7 cellular contexts compared by ENCODE assay signal in genomic region chr22:36252754-36253522, GRCh38. TPM values are rescaled to one million over a fixed set of nuclear protein-coding genes. Genes with fewer than 3 reads are reported as not detected.
DNase-seq lines count a peak whose midpoint lies in the region; ATAC-seq and TF ChIP-seq lines count a peak whose summit lies in the region.

APOL1 (plus strand) TSS chr22:36253133; CDS start chr22:36254956, 1,823 bp downstream.

- H3K27me3 ChIP-seq in gastroesophageal sphincter (no peaks in the 10 kb centered on the region), sigmoid colon (no peaks in the 10 kb centered on the region)

- peak within 1 kb of the TSS; percentile 83 for H3K27ac Mint-ChIP-seq in activated T-helper 1 cell treated with anti-CD3 and anti-CD28 coated beads, Interleukin-12 subunit alpha, Interleukin-12 subunit beta, Interleukin-2, Interleukin-4 antibody, amounts not matched to agents 30 ng/mL and 10 ng/mL and 1 ng/mL, durations not matched to agents 14 hours and 24 hours and 36 hours

- intact Hi-C loops in activated T-helper 1 cell treated with anti-CD3 and anti-CD28 coated beads, Interleukin-12 subunit alpha, Interleukin-12 subunit beta, Interleukin-2, Interleukin-4 antibody, amounts not matched to agents 30 ng/mL and 10 ng/mL and 1 ng/mL, durations not matched to agents 14 hours and 24 hours and 36 hours (cut with micrococcal nuclease) = no loop called here
- intact Hi-C loops in sigmoid colon (cut with DNase I) = no loop called here

- peaks cover 60% of the 10 kb centered on the region for H3K4me1 Mint-ChIP-seq in activated T-helper 1 cell treated with anti-CD3 and anti-CD28 coated beads, Interleukin-12 subunit alpha, Interleukin-12 subunit beta, Interleukin-2, Interleukin-4 antibody, amounts not matched to agents 30 ng/mL and 10 ng/mL and 1 ng/mL, durations not matched to agents 14 hours and 24 hours and 36 hours (ENCODE audit: low read depth)

- no peak for TF ChIP-seq CTCF in gastroesophageal sphincter (IDR thresholded peaks at IDR 0.05)
- TF ChIP-seq CTCF in sigmoid colon (IDR thresholded peaks at IDR 0.05) = no peak

- TF ChIP-seq POLR2A in GM18951 (IDR thresholded peaks at IDR 0.05; ENCODE audit: extremely low read depth, insufficient read depth, insufficient read length) (peak; percentile 57), gastroesophageal sphincter (IDR thresholded peaks at IDR 0.05) (peak in 1 of 2 donors; percentile 38), sigmoid colon (IDR thresholded peaks at IDR 0.05) (no peak)

- H3K4me1 ChIP-seq in gastroesophageal sphincter (peaks cover 0 to 53% (median 28%) of the 10 kb centered on the region in 3 donors), sigmoid colon (peaks cover 0 to 32% (median 28%) of the 10 kb centered on the region in 4 donors)

- peaks cover 10% of the 10 kb centered on the region for H3K9me3 Mint-ChIP-seq in activated T-helper 1 cell treated with anti-CD3 and anti-CD28 coated beads, Interleukin-12 subunit alpha, Interleukin-12 subunit beta, Interleukin-2, Interleukin-4 antibody, amounts not matched to agents 30 ng/mL and 10 ng/mL and 1 ng/mL, durations not matched to agents 14 hours and 24 hours and 36 hours

- H3K36me3 Mint-ChIP-seq in activated T-helper 1 cell treated with anti-CD3 and anti-CD28 coated beads, Interleukin-12 subunit alpha, Interleukin-12 subunit beta, Interleukin-2, Interleukin-4 antibody, amounts not matched to agents 30 ng/mL and 10 ng/mL and 1 ng/mL, durations not matched to agents 14 hours and 24 hours and 36 hours (ENCODE audit: low read depth) = peaks cover 9% of the 10 kb centered on the region

- ATAC-seq in gastroesophageal sphincter (peak; percentile 66), GM19452 (IDR thresholded peaks at IDR 0.05; ENCODE audit: unreplicated experiment) (no peak), HG03159 (IDR thresholded peaks at IDR 0.05; ENCODE audit: unreplicated experiment) (no peak)

- in situ Hi-C loops in GM18951 (cut with MboI; ENCODE audit: low sequenced_read_pairs, unreplicated experiment) = no loop called here

- 34 to 64% methylated on average over 2 to 10 of the region's 10 CpGs for WGBS in gastroesophageal sphincter (ENCODE audit: low coverage in 1 of 2), 2 donors
- WGBS in sigmoid colon, 2 donors = 25 to 36% methylated on average over 10 of the region's 10 CpGs

- H3K27me3 Mint-ChIP-seq in activated T-helper 1 cell treated with anti-CD3 and anti-CD28 coated beads, Interleukin-12 subunit alpha, Interleukin-12 subunit beta, Interleukin-2, Interleukin-4 antibody, amounts not matched to agents 30 ng/mL and 10 ng/mL and 1 ng/mL, durations not matched to agents 14 hours and 24 hours and 36 hours (ENCODE audit: insufficient read depth) = no peaks in the 10 kb centered on the region

- H3K4me3 Mint-ChIP-seq in activated T-helper 1 cell treated with anti-CD3 and anti-CD28 coated beads, Interleukin-12 subunit alpha, Interleukin-12 subunit beta, Interleukin-2, Interleukin-4 antibody, amounts not matched to agents 30 ng/mL and 10 ng/mL and 1 ng/mL, durations not matched to agents 14 hours and 24 hours and 36 hours = peak within 1 kb of the TSS; percentile 93

- peak within 1 kb of the TSS; percentile 55 to 83 (median 81) for H3K27ac ChIP-seq in gastroesophageal sphincter
- peak within 1 kb of the TSS; percentile 75 to 92 (median 79) for H3K27ac ChIP-seq in sigmoid colon

- H3K4me3 ChIP-seq in gastroesophageal sphincter (peak within 1 kb of the TSS; percentile 43 to 54), sigmoid colon (peak within 1 kb of the TSS; percentile 34 to 53 (median 47))

- H3K9me3 ChIP-seq in gastroesophageal sphincter = no peaks in the 10 kb centered on the region
- H3K9me3 ChIP-seq in sigmoid colon = no peaks in the 10 kb centered on the region

- DNase-seq in KG1 (lab: John Stamatoyannopoulos, UW) (peak; percentile 10), sigmoid colon (peak; percentile 85)
- peak; percentile 64 for DNase-seq in activated T-helper 1 cell treated with anti-CD3 and anti-CD28 coated beads, Interleukin-12 subunit alpha, Interleukin-12 subunit beta, Interleukin-2, Interleukin-4 antibody, amounts not matched to agents 30 ng/mL and 10 ng/mL and 1 ng/mL, durations not matched to agents 14 hours and 24 hours and 36 hours (ENCODE audit: low spot score)

- TF ChIP-seq EP300 in gastroesophageal sphincter (IDR thresholded peaks at IDR 0.05) (no peak), sigmoid colon (IDR thresholded peaks at IDR 0.05) (no peak)

- H3K36me3 ChIP-seq in gastroesophageal sphincter = peaks cover 0 to 12% of the 10 kb centered on the region in 2 donors
- peaks cover 0 to 12% (median 0%) of the 10 kb centered on the region in 4 donors for H3K36me3 ChIP-seq in sigmoid colon

RNA-seq across cellular contexts. Expression of gene APOL1, which starts in this region (rescaled TPM):
- 36.7 and 37.1 TPM in 2 replicates for total RNA-seq in activated T-helper 1 cell treated with anti-CD3 and anti-CD28 coated beads, Interleukin-12 subunit alpha, Interleukin-12 subunit beta, Interleukin-2, Interleukin-4 antibody, amounts not matched to agents 30 ng/mL and 10 ng/mL and 1 ng/mL, durations not matched to agents 14 hours and 24 hours and 36 hours
- total RNA-seq in gastroesophageal sphincter = 10 to 100 TPM in 3 of 4 donors, 1 to 10 TPM in 1; 10.0 to 53.7 (median 26.0) TPM
- 10 to 100 TPM; 15.0 to 36.0 (median 20.3) TPM for total RNA-seq in sigmoid colon
- polyA plus RNA-seq in sigmoid colon = 10 to 100 TPM in 2 of 3 donors, 1 to 10 TPM in 1; 6.6 to 64.0 (median 11.3) TPM

Comparison
In these comparisons a context has a peak if more than half of its experiments do, and no peak if none do; other contexts are left out.
1. DNase-seq: peak in every context shown above with its lines; median percentile 85 in sigmoid colon; 64 in activated T-helper 1 cell treated with anti-CD3 and anti-CD28 coated beads, Interleukin-12 subunit alpha, Interleukin-12 subunit beta, Interleukin-2, Interleukin-4 antibody, amounts not matched to agents 30 ng/mL and 10 ng/mL and 1 ng/mL, durations not matched to agents 14 hours and 24 hours and 36 hours; 10 in KG1.